ENCODE assay signal across 8 cellular contexts in the genomic region with DNA sequence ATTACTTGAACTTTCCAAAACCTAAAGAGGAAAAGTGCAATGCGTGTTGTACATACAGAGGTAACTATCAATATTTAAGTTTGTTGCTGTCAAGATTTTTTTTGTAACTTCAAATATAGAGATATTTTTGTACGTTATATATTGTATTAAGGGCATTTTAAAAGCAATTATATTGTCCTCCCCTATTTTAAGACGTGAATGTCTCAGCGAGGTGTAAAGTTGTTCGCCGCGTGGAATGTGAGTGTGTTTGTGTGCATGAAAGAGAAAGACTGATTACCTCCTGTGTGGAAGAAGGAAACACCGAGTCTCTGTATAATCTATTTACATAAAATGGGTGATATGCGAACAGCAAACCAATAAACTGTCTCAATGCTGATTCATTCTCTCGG. TPM values are rescaled to one million over a fixed set of nuclear protein-coding genes. Genes with fewer than 3 reads are reported as not detected.
DNase-seq lines count a peak whose midpoint lies in the region; ATAC-seq and TF ChIP-seq lines count a peak whose summit lies in the region.

No MANE protein-coding gene starts in this region.

- H3K9ac ChIP-seq in iPS-18a (ENCODE audit: low read length) (peak overlapping the region; percentile 78), stomach smooth muscle (ENCODE audit: low read length in 2 of 2) (peak overlapping the region; percentile 36 to 41)

- H3K27ac Mint-ChIP-seq in T-helper 1 cell treated with Interleukin-12 subunit alpha and Interleukin-12 subunit beta and Interleukin-4 antibody, amounts not matched to agents 30 μg/mL and 1 μg/mL, for 36 hours, result peak overlapping the region; percentile 23
- H3K27ac Mint-ChIP-seq in activated B cell treated with CpG ODN at 0.5 μM for 24 hours, result no peak overlapping the region

- H3K27me3 ChIP-seq in iPS-18a (ENCODE audit: control insufficient read depth, insufficient read depth, low read length) (peaks cover 64% of the 10 kb centered on the region), stomach smooth muscle (ENCODE audit: control insufficient read depth in 1 of 2, insufficient read depth in 2 of 2, low read length in 2 of 2) (no peaks in the 10 kb centered on the region)

- H3K9me3 Mint-ChIP-seq in T-helper 1 cell treated with Interleukin-12 subunit alpha and Interleukin-12 subunit beta and Interleukin-4 antibody, amounts not matched to agents 30 μg/mL and 1 μg/mL, for 36 hours, result no peaks in the 10 kb centered on the region
- H3K9me3 Mint-ChIP-seq in activated B cell treated with CpG ODN at 0.5 μM for 24 hours, result no peaks in the 10 kb centered on the region

- peaks cover 44% of the 10 kb centered on the region for H3K4me1 Mint-ChIP-seq in T-helper 1 cell treated with Interleukin-12 subunit alpha and Interleukin-12 subunit beta and Interleukin-4 antibody, amounts not matched to agents 30 μg/mL and 1 μg/mL, for 36 hours (ENCODE audit: low read depth)
- H3K4me1 Mint-ChIP-seq in activated B cell treated with CpG ODN at 0.5 μM for 24 hours, result peaks cover 46% of the 10 kb centered on the region

- H3K4me1 ChIP-seq in iPS-18a (ENCODE audit: control insufficient read depth, low read depth, low read length) (peaks cover 22% of the 10 kb centered on the region), stomach smooth muscle (ENCODE audit: control insufficient read depth, insufficient read depth, low read length) (peaks cover 59% of the 10 kb centered on the region)

- H3K9me3 ChIP-seq in iPS-18a (ENCODE audit: control insufficient read depth, low read depth, low read length) (no peaks in the 10 kb centered on the region), stomach smooth muscle (ENCODE audit: control insufficient read depth in 2 of 2, low read length in 2 of 2) (no peaks in the 10 kb centered on the region)

- no peak for ATAC-seq in activated B cell treated with CpG ODN at 0.5 μM for 24 hours (ENCODE audit: low read depth)

- intact Hi-C loops in activated B cell treated with CpG ODN at 0.5 μM for 24 hours (cut with micrococcal nuclease), result loop anchor here (1.0 to 10.0 kb wide), 10 partner anchors 9 to 1538 kb away; a partner anchor contains a TSS

- H3K27me3 Mint-ChIP-seq in T-helper 1 cell treated with Interleukin-12 subunit alpha and Interleukin-12 subunit beta and Interleukin-4 antibody, amounts not matched to agents 30 μg/mL and 1 μg/mL, for 36 hours (ENCODE audit: low read depth), result peaks cover 60% of the 10 kb centered on the region
- H3K27me3 Mint-ChIP-seq in activated B cell treated with CpG ODN at 0.5 μM for 24 hours, result peaks cover 6% of the 10 kb centered on the region

- H3K36me3 Mint-ChIP-seq in T-helper 1 cell treated with Interleukin-12 subunit alpha and Interleukin-12 subunit beta and Interleukin-4 antibody, amounts not matched to agents 30 μg/mL and 1 μg/mL, for 36 hours (ENCODE audit: low read depth), result peaks cover 2% of the 10 kb centered on the region
- peaks cover 6% of the 10 kb centered on the region for H3K36me3 Mint-ChIP-seq in activated B cell treated with CpG ODN at 0.5 μM for 24 hours (ENCODE audit: low read depth)

- H3K4me3 ChIP-seq in iPS-18a (ENCODE audit: low read length) (peak overlapping the region; percentile 95), stomach smooth muscle (ENCODE audit: low read length in 2 of 2) (peak overlapping the region; percentile 62 to 94)

- no peak for DNase-seq in T-helper 1 cell
- DNase-seq in activated B cell treated with CpG ODN at 0.5 μM for 24 hours, result no peak
- DNase-seq in NCI-H2081 (lab: John Stamatoyannopoulos, UW), result no peak
- DNase-seq in NCI-H82 treated with DMSO at 0.1 percent for 48 hours (lab: John Stamatoyannopoulos, UW; ENCODE audit: unreplicated experiment), result no peak
- no peak for DNase-seq in glomerular visceral epithelial cell (ENCODE audit: extremely low spot score)

- H3K27ac ChIP-seq in iPS-18a (ENCODE audit: low read length), result no peak overlapping the region
- H3K27ac ChIP-seq in stomach smooth muscle (ENCODE audit: low read length), result peak overlapping the region; percentile 94

- peak overlapping the region; percentile 75 for H3K4me3 Mint-ChIP-seq in T-helper 1 cell treated with Interleukin-12 subunit alpha and Interleukin-12 subunit beta and Interleukin-4 antibody, amounts not matched to agents 30 μg/mL and 1 μg/mL, for 36 hours
- peak overlapping the region; percentile 97 for H3K4me3 Mint-ChIP-seq in activated B cell treated with CpG ODN at 0.5 μM for 24 hours

- no peak for TF ChIP-seq CTCF in activated B cell treated with CpG ODN at 0.5 μM for 24 hours (IDR thresholded peaks at IDR 0.05)

- POLR2A ChIA-PET in activated B cell treated with CpG ODN at 0.5 μM for 24 hours (lab: Charles Lee), result interaction anchor here (0.6 to 2.5 kb wide), 6 partner anchors 8 to 693 kb away, joined by 3 to 25 read pairs (median 6); no protein-coding TSS in a partner anchor

- peaks cover 5% of the 10 kb centered on the region for H3K36me3 ChIP-seq in iPS-18a (ENCODE audit: control insufficient read depth, low read depth, low read length)
- H3K36me3 ChIP-seq in stomach smooth muscle (ENCODE audit: control insufficient read depth in 2 of 2, insufficient read depth in 2 of 2, low read length in 2 of 2), result no peaks in the 10 kb centered on the region

- CTCF ChIA-PET in activated B cell treated with CpG ODN at 0.5 μM for 24 hours (lab: Charles Lee), result interaction anchor here (0.6 to 8.8 kb wide), 22 partner anchors 9 to 772 kb away, joined by 3 to 105 read pairs (median 4); a partner anchor contains a TSS

RNA-seq across cellular contexts. Expression of a gene that starts 2.1 kb away (rescaled TPM):
- 1.2 and 1.3 TPM in 2 replicates for total RNA-seq in activated B cell treated with CpG ODN at 0.5 μM for 24 hours

RNA-seq across cellular contexts. Expression of a gene that starts 13.0 kb away (rescaled TPM):
- 7.9 and 12.0 TPM in 2 replicates for total RNA-seq in activated B cell treated with CpG ODN at 0.5 μM for 24 hours
